Comparison of ENCODE assay signal across 19 cellular contexts in genomic region chr1:30652151-30652915, GRCh38.
DNase-seq lines count a peak whose midpoint lies in the region; ATAC-seq, FAIRE-seq and TF ChIP-seq lines count a peak whose summit lies in the region.
"Had no signal": no experiment of that assay in that cellular context is flagged by ENCODE, and none has a peak within 500 bp of the region (broad histone marks: within the 10 kb centered on the region; RNA-seq: fewer than 3 reads in every experiment).

No MANE protein-coding gene starts in this region.

- no peaks in the 10 kb centered on the region for H4K20me1 ChIP-seq in keratinocyte (ENCODE audit: control insufficient read depth, extremely low read depth, insufficient read depth, low read length)

- no peaks in the 10 kb centered on the region for H3K36me3 ChIP-seq in H7 (replicated peaks; ENCODE audit: control insufficient read depth, insufficient read depth, low read length)
- H3K36me3 ChIP-seq in keratinocyte (ENCODE audit: control insufficient read depth in 2 of 2, extremely low read depth in 1 of 2, insufficient read depth in 2 of 2, low read length in 2 of 2): no peaks in the 10 kb centered on the region
- no peaks in the 10 kb centered on the region for H3K36me3 ChIP-seq in upper lobe of left lung
- H3K36me3 ChIP-seq: heart left ventricle, prostate gland had no signal

- no peak overlapping the region for H3K9ac ChIP-seq in keratinocyte (ENCODE audit: control insufficient read depth, extremely low read depth, insufficient read depth, low read length)

- intact Hi-C loops in CD4-positive, alpha-beta T cell (cut with DNase I, micrococcal nuclease): no loop called here

- TF ChIP-seq EP300 in upper lobe of left lung (IDR thresholded peaks at IDR 0.05): no peak

- H3K9me1 ChIP-seq in keratinocyte (ENCODE audit: control insufficient read depth, extremely low read depth, insufficient read depth, low read length): no peaks in the 10 kb centered on the region

- H3K27ac ChIP-seq in keratinocyte (ENCODE audit: control insufficient read depth, insufficient read depth, low read length) (peak overlapping the region; percentile 26), upper lobe of left lung (no peak overlapping the region)
- H3K27ac ChIP-seq in CD4-positive, alpha-beta T cell (ENCODE audit: low read depth, low read length): no peak overlapping the region
- H3K27ac ChIP-seq: heart left ventricle, prostate gland had no signal

- peaks cover 13% of the 10 kb centered on the region for H3K4me1 Mint-ChIP-seq in CD4-positive, alpha-beta T cell (ENCODE audit: low read depth)

- no peaks in the 10 kb centered on the region for H3K9me3 Mint-ChIP-seq in CD4-positive, alpha-beta T cell
- H3K9me3 Mint-ChIP-seq: T-helper 1 cell treated with Interleukin-12 subunit alpha and Interleukin-12 subunit beta and Interleukin-4 antibody, amounts not matched to agents 30 μg/mL and 1 μg/mL, for 36 hours had no signal

- H3K27ac Mint-ChIP-seq in CD4-positive, alpha-beta T cell: no peak overlapping the region
- H3K27ac Mint-ChIP-seq: T-helper 1 cell treated with Interleukin-12 subunit alpha and Interleukin-12 subunit beta and Interleukin-4 antibody, amounts not matched to agents 30 μg/mL and 1 μg/mL, for 36 hours had no signal

- no peaks in the 10 kb centered on the region for H3K9me3 ChIP-seq in keratinocyte (ENCODE audit: control insufficient read depth, low read depth, low read length)
- no peaks in the 10 kb centered on the region for H3K9me3 ChIP-seq in upper lobe of left lung
- H3K9me3 ChIP-seq in CD4-positive, alpha-beta T cell (ENCODE audit: control insufficient read depth, low read length): no peaks in the 10 kb centered on the region
- H3K9me3 ChIP-seq: heart left ventricle, prostate gland had no signal

- CTCF ChIA-PET in CD4-positive, alpha-beta T cell (lab: Charles Lee): no interaction called here

- H2AFZ ChIP-seq in keratinocyte (ENCODE audit: control insufficient read depth, low read length): no peak overlapping the region

- FAIRE-seq in keratinocyte (lab: Jason Lieb, UNC): peak; percentile 43
- FAIRE-seq: D721Med, K562 had no signal

- peak overlapping the region; percentile 6 for H3K4me2 ChIP-seq in keratinocyte (ENCODE audit: control insufficient read depth, extremely low read depth, insufficient read depth, low read depth, low read length)

- DNase-seq in COR-L47 (lab: John Stamatoyannopoulos, UW): peak; percentile 51
- DNase-seq in H7: peak; percentile 80
- DNase-seq in NCI-H345 treated with DMSO at 0.1 percent for 48 hours (lab: John Stamatoyannopoulos, UW; ENCODE audit: unreplicated experiment): peak; percentile 13
- DNase-seq in keratinocyte (ENCODE audit: low read depth, low spot score): no peak
- no peak for DNase-seq in effector CD4-positive, alpha-beta T cell
- DNase-seq in upper lobe of left lung: no peak
- DNase-seq in activated T-cell treated with anti-CD3 and anti-CD28 coated beads, Interleukin-2, amount 50 U/mL, for 48 hours: no peak
- DNase-seq in CD4-positive, alpha-beta T cell: no peak
- DNase-seq: activated gamma-delta T cell treated with Interleukin-2 at 50 U/mL for 16 hours, dermis blood vessel endothelial cell, kidney glomerular epithelial cell, NCI-H1694 had no signal

- H3K27me3 Mint-ChIP-seq in CD4-positive, alpha-beta T cell: peaks cover 22% of the 10 kb centered on the region

- no peak overlapping the region for H3K4me3 Mint-ChIP-seq in CD4-positive, alpha-beta T cell
- H3K4me3 Mint-ChIP-seq: T-helper 1 cell treated with Interleukin-12 subunit alpha and Interleukin-12 subunit beta and Interleukin-4 antibody, amounts not matched to agents 30 μg/mL and 1 μg/mL, for 36 hours had no signal

- TF ChIP-seq CTCF in keratinocyte (optimal IDR thresholded peaks at IDR 0.05 in 1 of 3, IDR thresholded peaks at IDR 0.05 in 1 of 3, conservative IDR thresholded peaks at IDR 0.05 in 1 of 3; ENCODE audit: extremely low read depth in 1 of 3, insufficient read depth in 2 of 3, low read length in 3 of 3) (no peak), upper lobe of left lung (IDR thresholded peaks at IDR 0.05) (no peak)
- no peak for TF ChIP-seq CTCF in CD4-positive, alpha-beta T cell (IDR thresholded peaks at IDR 0.05)

- H3K36me3 Mint-ChIP-seq in CD4-positive, alpha-beta T cell (ENCODE audit: low read depth): no peaks in the 10 kb centered on the region

- H3K4me1 ChIP-seq in keratinocyte (ENCODE audit: control insufficient read depth, extremely low read depth, insufficient read depth, low read length) (peaks cover 41% of the 10 kb centered on the region), upper lobe of left lung (peaks cover 0 to 2% (median 0%) of the 10 kb centered on the region in 4 donors)
- H3K4me1 ChIP-seq: prostate gland had no signal

- dilution Hi-C loops in keratinocyte (cut with MboI; ENCODE audit: extremely low pct_ligation_motif_present, low sequenced_read_pairs): no loop called here

- POLR2A ChIA-PET in CD4-positive, alpha-beta T cell (lab: Charles Lee): no interaction called here

- no peaks in the 10 kb centered on the region for H3K79me2 ChIP-seq in keratinocyte (ENCODE audit: control insufficient read depth, insufficient read depth, low read length)

- no peak overlapping the region for H3K4me3 ChIP-seq in H7 (ENCODE audit: insufficient read depth, low read depth, low read length)
- H3K4me3 ChIP-seq in keratinocyte (ENCODE audit: control insufficient read depth in 2 of 3, extremely low read depth in 1 of 3, insufficient read depth in 2 of 3, low read depth in 1 of 3, low read length in 3 of 3): no peak overlapping the region
- H3K4me3 ChIP-seq in upper lobe of left lung: no peak overlapping the region
- H3K4me3 ChIP-seq: heart left ventricle, K562, prostate gland had no signal

- no peak for TF ChIP-seq POLR2A in upper lobe of left lung (IDR thresholded peaks at IDR 0.05)

- ATAC-seq in upper lobe of left lung (ENCODE audit: low FRiP score in 2 of 2): no peak
- no peak for ATAC-seq in CD4-positive, alpha-beta T cell (ENCODE audit: poor library complexity)
- ATAC-seq: activated CD4-positive, CD25-positive, alpha-beta regulatory T cell treated with anti-CD3 and anti-CD28 coated beads, Interleukin-2, amount 50 U/mL, for 24 hours; esophagus mucosa; heart left ventricle; K562 had no signal

- H3K27me3 ChIP-seq in H7 (ENCODE audit: control insufficient read depth, insufficient read depth, low read length) (no peaks in the 10 kb centered on the region), keratinocyte (ENCODE audit: control insufficient read depth, extremely low read depth, insufficient read depth, low read length) (no peaks in the 10 kb centered on the region), upper lobe of left lung (no peaks in the 10 kb centered on the region)
- peaks cover 14% of the 10 kb centered on the region for H3K27me3 ChIP-seq in CD4-positive, alpha-beta T cell (ENCODE audit: control insufficient read depth, insufficient read depth, low read length)

- 43 to 64% methylated on average over 4 of the region's 4 CpGs for WGBS in upper lobe of left lung, 2 donors

Comparison
In these comparisons a context has a peak if more than half of its experiments do, and no peak if none do; other contexts are left out.
1. DNase-seq: peak in COR-L47 (single experiment), H7 (single experiment) and NCI-H345 treated with DMSO at 0.1 percent for 48 hours (single experiment); none in keratinocyte (single experiment), effector CD4-positive, alpha-beta T cell (single experiment), upper lobe of left lung (0 of 2), activated T-cell treated with anti-CD3 and anti-CD28 coated beads, Interleukin-2, amount 50 U/mL, for 48 hours (0 of 2) and CD4-positive, alpha-beta T cell (0 of 10).